1 cellular context compared by ENCODE assay signal in the genomic region with DNA sequence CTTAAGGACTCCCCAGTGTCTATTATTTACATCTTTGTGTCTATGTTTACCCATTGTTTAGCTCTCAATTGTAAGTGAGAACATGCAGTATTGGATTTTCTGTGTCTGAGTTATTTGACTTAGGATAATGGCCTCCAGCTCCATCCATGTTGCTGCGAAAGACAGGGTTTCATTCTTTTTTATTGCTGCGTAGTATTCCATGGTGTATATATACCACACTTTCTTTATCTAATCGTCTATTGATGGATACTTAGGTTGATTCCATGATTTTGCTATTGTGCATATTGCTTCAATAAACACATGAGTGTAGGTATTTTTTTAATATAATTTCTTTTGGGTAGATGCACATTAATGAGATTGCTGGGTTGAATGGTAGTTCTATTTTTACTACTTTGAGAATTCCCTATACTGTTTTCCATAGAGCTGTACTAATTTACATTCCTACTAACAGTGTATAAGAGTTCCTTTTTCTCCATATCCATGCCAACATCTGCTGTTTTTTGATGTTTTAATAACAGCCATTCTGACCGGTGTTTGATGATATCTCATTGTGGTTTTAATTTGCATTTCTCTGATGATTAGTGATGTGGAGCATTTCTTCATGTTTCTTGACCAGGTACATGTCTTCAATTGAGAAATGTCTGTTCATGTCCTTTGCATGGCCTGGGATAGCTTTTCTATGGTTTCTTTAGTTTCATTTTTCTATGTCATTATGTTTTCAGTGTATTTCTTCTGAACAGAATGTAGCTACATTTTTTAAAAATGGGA.
TF ChIP-seq lines count a peak whose summit lies in the region.

No MANE protein-coding gene starts in this region.

TF ChIP-seq in WTC11, 78 proteins besides CTCF, POLR2A, EP300 and RAD21 (continued from another document):
- TF ChIP-seq, protein P1, sequence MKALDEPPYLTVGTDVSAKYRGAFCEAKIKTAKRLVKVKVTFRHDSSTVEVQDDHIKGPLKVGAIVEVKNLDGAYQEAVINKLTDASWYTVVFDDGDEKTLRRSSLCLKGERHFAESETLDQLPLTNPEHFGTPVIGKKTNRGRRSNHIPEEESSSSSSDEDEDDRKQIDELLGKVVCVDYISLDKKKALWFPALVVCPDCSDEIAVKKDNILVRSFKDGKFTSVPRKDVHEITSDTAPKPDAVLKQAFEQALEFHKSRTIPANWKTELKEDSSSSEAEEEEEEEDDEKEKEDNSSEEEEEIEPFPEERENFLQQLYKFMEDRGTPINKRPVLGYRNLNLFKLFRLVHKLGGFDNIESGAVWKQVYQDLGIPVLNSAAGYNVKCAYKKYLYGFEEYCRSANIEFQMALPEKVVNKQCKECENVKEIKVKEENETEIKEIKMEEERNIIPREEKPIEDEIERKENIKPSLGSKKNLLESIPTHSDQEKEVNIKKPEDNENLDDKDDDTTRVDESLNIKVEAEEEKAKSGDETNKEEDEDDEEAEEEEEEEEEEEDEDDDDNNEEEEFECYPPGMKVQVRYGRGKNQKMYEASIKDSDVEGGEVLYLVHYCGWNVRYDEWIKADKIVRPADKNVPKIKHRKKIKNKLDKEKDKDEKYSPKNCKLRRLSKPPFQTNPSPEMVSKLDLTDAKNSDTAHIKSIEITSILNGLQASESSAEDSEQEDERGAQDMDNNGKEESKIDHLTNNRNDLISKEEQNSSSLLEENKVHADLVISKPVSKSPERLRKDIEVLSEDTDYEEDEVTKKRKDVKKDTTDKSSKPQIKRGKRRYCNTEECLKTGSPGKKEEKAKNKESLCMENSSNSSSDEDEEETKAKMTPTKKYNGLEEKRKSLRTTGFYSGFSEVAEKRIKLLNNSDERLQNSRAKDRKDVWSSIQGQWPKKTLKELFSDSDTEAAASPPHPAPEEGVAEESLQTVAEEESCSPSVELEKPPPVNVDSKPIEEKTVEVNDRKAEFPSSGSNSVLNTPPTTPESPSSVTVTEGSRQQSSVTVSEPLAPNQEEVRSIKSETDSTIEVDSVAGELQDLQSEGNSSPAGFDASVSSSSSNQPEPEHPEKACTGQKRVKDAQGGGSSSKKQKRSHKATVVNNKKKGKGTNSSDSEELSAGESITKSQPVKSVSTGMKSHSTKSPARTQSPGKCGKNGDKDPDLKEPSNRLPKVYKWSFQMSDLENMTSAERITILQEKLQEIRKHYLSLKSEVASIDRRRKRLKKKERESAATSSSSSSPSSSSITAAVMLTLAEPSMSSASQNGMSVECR (CRISPR knock-in tag; IDR thresholded peaks at IDR 0.05; ENCODE audit: borderline replicate concordance) = no peak
TF ChIP-seq in WTC11: peak in this region for 1.
